In the genomic region with DNA sequence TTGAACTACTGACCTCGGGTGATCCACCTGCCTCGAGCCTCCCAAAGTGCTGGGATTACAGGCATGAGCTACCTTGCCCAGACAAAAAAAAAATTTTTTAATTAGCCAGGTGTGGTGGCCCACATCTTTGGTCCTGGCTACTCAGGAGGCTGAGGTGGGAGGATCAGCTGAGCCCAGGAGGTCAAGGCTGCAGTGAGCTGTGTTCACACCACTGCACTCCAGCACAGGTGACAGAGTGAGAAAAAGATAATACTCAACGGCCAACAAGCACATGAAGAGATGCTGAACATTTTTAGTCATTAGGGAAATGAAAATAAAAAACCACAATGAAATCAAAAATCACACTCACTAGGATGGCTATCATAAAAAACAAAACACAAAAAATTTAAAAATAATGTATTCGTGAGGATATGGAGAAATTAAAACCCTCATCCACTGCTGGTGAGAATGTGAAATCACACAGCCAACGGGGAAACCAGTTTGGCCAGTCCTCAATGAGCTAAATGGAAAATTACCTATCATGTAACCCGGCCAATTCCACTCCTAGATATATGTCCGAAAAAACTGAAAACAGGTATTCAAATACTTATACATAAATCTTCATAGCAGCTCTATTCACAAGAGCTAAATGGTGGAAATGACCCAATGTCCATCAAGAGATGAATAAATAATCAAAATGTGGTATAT, we compare ENCODE assay signal across 24 cellular contexts. TPM values are rescaled to one million over a fixed set of nuclear protein-coding genes. Genes with fewer than 3 reads are reported as not detected.
A peak's percentile ranks its signal among the peaks of the same experiment; 100 is the strongest.
DNase-seq lines count a peak whose midpoint lies in the region; ATAC-seq, FAIRE-seq and TF ChIP-seq lines count a peak whose summit lies in the region.
"Had no signal": no experiment of that assay in that cellular context is flagged by ENCODE, and none has a peak within 500 bp of the region (broad histone marks: within the 10 kb centered on the region; RNA-seq: fewer than 3 reads in every experiment).

No MANE protein-coding gene starts in this region.

- H3K79me2 ChIP-seq in astrocyte (ENCODE audit: insufficient read depth, low read length): peaks cover 93% of the 10 kb centered on the region

- H2AFZ ChIP-seq in astrocyte (ENCODE audit: low read depth, low read length): no peak overlapping the region

- DNase-seq in astrocyte (ENCODE audit: low read depth): no peak
- DNase-seq in mesothelial cell of epicardium (ENCODE audit: low spot score in 2 of 2, unreplicated experiment in 2 of 2): no peak
- no peak for DNase-seq in transverse colon
- no peak for DNase-seq in NCI-H1105 (lab: John Stamatoyannopoulos, UW)
- no peak for DNase-seq in CD8-positive, alpha-beta memory T cell
- no peak for DNase-seq in psoas muscle
- DNase-seq: activated CD4-positive, alpha-beta T cell treated with anti-CD3 and anti-CD28 coated beads, Interleukin-2, amount 50 U/mL, for 4 hours; anterior cingulate cortex; islet precursor cell; Kasumi-1; naive thymus-derived CD8-positive, alpha-beta T cell; NCI-H1417 treated with DMSO at 0.1 percent for 48 hours; NCI-H526 treated with DMSO at 0.1 percent for 48 hours; SHP77; stimulated activated CD8-positive, alpha-beta memory T cell treated with anti-CD3 and anti-CD28 coated beads, Interleukin-4, amount 100 ng/mL, for 48 hours; substantia nigra; WERI-Rb-1 had no signal

- no peak for TF ChIP-seq POLR2A in transverse colon (IDR thresholded peaks at IDR 0.05)

- H4K20me1 ChIP-seq in astrocyte (ENCODE audit: insufficient read depth, low read length): peaks cover 72% of the 10 kb centered on the region

- 82 to 84% methylated on average over 4 to 7 of the region's 7 CpGs for WGBS in transverse colon (ENCODE audit: low coverage in 1 of 2), 2 donors
- WGBS in psoas muscle, 3 donors: 83 to 92% (median 88%) methylated on average over 7 of the region's 7 CpGs

- 0 out of 2 replicates have a peak, but pooled peaks have one; percentile 8 for TF ChIP-seq RAD21 in Ishikawa (IDR thresholded peaks at IDR 0.05; ENCODE audit: low read depth)

- H3K4me2 ChIP-seq in astrocyte (ENCODE audit: low read length): no peak overlapping the region

- peaks cover 56% of the 10 kb centered on the region for H3K4me1 Mint-ChIP-seq in astrocyte (ENCODE audit: low read depth, unreplicated experiment)
- H3K4me1 Mint-ChIP-seq in mesothelial cell of epicardium: peaks cover 41% of the 10 kb centered on the region
- H3K4me1 Mint-ChIP-seq in CD8-positive, alpha-beta memory T cell: no peaks in the 10 kb centered on the region
- H3K4me1 Mint-ChIP-seq: memory B cell; naive thymus-derived CD8-positive, alpha-beta T cell had no signal

- TF ChIP-seq EP300 in Ishikawa (IDR thresholded peaks at IDR 0.05; ENCODE audit: borderline replicate concordance) (peak; percentile 44; the same call in 1 of the 2 replicates), transverse colon (IDR thresholded peaks at IDR 0.05; ENCODE audit: low read depth) (no peak)

- H3K27me3 ChIP-seq in astrocyte (ENCODE audit: insufficient read depth, low read length) (no peaks in the 10 kb centered on the region), transverse colon (no peaks in the 10 kb centered on the region), psoas muscle (ENCODE audit: insufficient read depth in 3 of 3, low read length in 2 of 3) (no peaks in the 10 kb centered on the region)
- no peaks in the 10 kb centered on the region for H3K27me3 ChIP-seq in CD8-positive, alpha-beta memory T cell (ENCODE audit: insufficient read depth, low read length, poor library complexity, severe bottlenecking)

- no peaks in the 10 kb centered on the region for H3K27me3 Mint-ChIP-seq in astrocyte (ENCODE audit: low read depth, unreplicated experiment)
- H3K27me3 Mint-ChIP-seq in mesothelial cell of epicardium (ENCODE audit: low read depth): no peaks in the 10 kb centered on the region
- peaks cover 0 to 3% of the 10 kb centered on the region in 2 donors for H3K27me3 Mint-ChIP-seq in CD8-positive, alpha-beta memory T cell
- H3K27me3 Mint-ChIP-seq: memory B cell; naive thymus-derived CD8-positive, alpha-beta T cell had no signal

- H3K4me1 ChIP-seq in astrocyte (ENCODE audit: insufficient read depth, low read length): no peaks in the 10 kb centered on the region
- peaks cover 0 to 22% (median 6%) of the 10 kb centered on the region in 4 donors for H3K4me1 ChIP-seq in transverse colon
- no peaks in the 10 kb centered on the region for H3K4me1 ChIP-seq in CD8-positive, alpha-beta memory T cell (ENCODE audit: insufficient read depth, low read length)
- peaks cover 24% of the 10 kb centered on the region for H3K4me1 ChIP-seq in psoas muscle
- H3K4me1 ChIP-seq: prostate gland had no signal

- H3K4me3 ChIP-seq in astrocyte (ENCODE audit: insufficient read depth, low read depth, low read length) (no peak overlapping the region), transverse colon (no peak overlapping the region), psoas muscle (no peak overlapping the region)
- H3K4me3 ChIP-seq in CD8-positive, alpha-beta memory T cell (ENCODE audit: low read length): no peak overlapping the region
- H3K4me3 ChIP-seq: prostate gland had no signal

- no peak for ATAC-seq in psoas muscle
- ATAC-seq: naive thymus-derived CD8-positive, alpha-beta T cell had no signal

- H3K27ac Mint-ChIP-seq in astrocyte (ENCODE audit: unreplicated experiment) (peak overlapping the region; percentile 7), mesothelial cell of epicardium (peak overlapping the region; percentile 80)
- H3K27ac Mint-ChIP-seq in CD8-positive, alpha-beta memory T cell: no peak overlapping the region
- H3K27ac Mint-ChIP-seq: memory B cell had no signal

- H3K27ac ChIP-seq in astrocyte (ENCODE audit: low read depth, low read length): no peak overlapping the region
- H3K27ac ChIP-seq in transverse colon: peak overlapping the region; percentile 37 to 61 (median 50)
- no peak overlapping the region for H3K27ac ChIP-seq in CD8-positive, alpha-beta memory T cell (ENCODE audit: low read depth, low read length)
- H3K27ac ChIP-seq in psoas muscle: no peak overlapping the region
- H3K27ac ChIP-seq: WERI-Rb-1 had no signal

- no peak overlapping the region for H3K9ac ChIP-seq in astrocyte (ENCODE audit: low read length)

- no peak for FAIRE-seq in astrocyte (lab: Jason Lieb, UNC)
- FAIRE-seq: GM18507, HTR-8/SVneo had no signal

- no peaks in the 10 kb centered on the region for H3K36me3 ChIP-seq in astrocyte (ENCODE audit: insufficient read depth, low read length)
- H3K36me3 ChIP-seq in transverse colon: no peaks in the 10 kb centered on the region
- H3K36me3 ChIP-seq in CD8-positive, alpha-beta memory T cell (ENCODE audit: insufficient read depth, low read length): no peaks in the 10 kb centered on the region
- H3K36me3 ChIP-seq in psoas muscle (ENCODE audit: insufficient read depth in 1 of 2, low read depth in 1 of 2): no peaks in the 10 kb centered on the region
- H3K36me3 ChIP-seq: prostate gland, WERI-Rb-1 had no signal

- H3K9me3 ChIP-seq in astrocyte (ENCODE audit: insufficient read depth, low read depth, low read length) (no peaks in the 10 kb centered on the region), transverse colon (no peaks in the 10 kb centered on the region), psoas muscle (no peaks in the 10 kb centered on the region)
- no peaks in the 10 kb centered on the region for H3K9me3 ChIP-seq in CD8-positive, alpha-beta memory T cell (ENCODE audit: low read length)
- H3K9me3 ChIP-seq: Caco-2, prostate gland had no signal

- H3K9me3 Mint-ChIP-seq in astrocyte (ENCODE audit: unreplicated experiment) (no peaks in the 10 kb centered on the region), mesothelial cell of epicardium (no peaks in the 10 kb centered on the region)
- H3K9me3 Mint-ChIP-seq in CD8-positive, alpha-beta memory T cell: no peaks in the 10 kb centered on the region
- H3K9me3 Mint-ChIP-seq: memory B cell had no signal

- CTCF ChIA-PET in CD8-positive, alpha-beta memory T cell (lab: Charles Lee): no interaction called here

- H3K4me3 Mint-ChIP-seq in astrocyte (ENCODE audit: unreplicated experiment): no peak overlapping the region
- no peak overlapping the region for H3K4me3 Mint-ChIP-seq in mesothelial cell of epicardium
- no peak overlapping the region for H3K4me3 Mint-ChIP-seq in CD8-positive, alpha-beta memory T cell
- H3K4me3 Mint-ChIP-seq: memory B cell; naive thymus-derived CD8-positive, alpha-beta T cell had no signal

- in situ Hi-C loops in transverse colon (cut with MboI; ENCODE audit: low pct_ligation_motif_present in 1 of 4, low pct_unique_long_range_greater_than_20kb in 1 of 4, low sequenced_read_pairs in 3 of 4): no loop called here

- intact Hi-C loops in transverse colon (cut with DNase I; ENCODE audit: low total_unique reads): no loop called here
- intact Hi-C loops in psoas muscle (cut with DNase I): loop anchor here in 1 of 2 donors (5.0 kb wide), 1 partner anchor 36 kb away; no protein-coding TSS in a partner anchor

- POLR2A ChIA-PET in CD8-positive, alpha-beta memory T cell (lab: Charles Lee): no interaction called here

- H3K36me3 Mint-ChIP-seq in astrocyte (ENCODE audit: low read depth, unreplicated experiment): peaks cover 6% of the 10 kb centered on the region
- H3K36me3 Mint-ChIP-seq in mesothelial cell of epicardium: peaks cover 12% of the 10 kb centered on the region
- H3K36me3 Mint-ChIP-seq in CD8-positive, alpha-beta memory T cell: no peaks in the 10 kb centered on the region
- H3K36me3 Mint-ChIP-seq: naive thymus-derived CD8-positive, alpha-beta T cell had no signal

- TF ChIP-seq CTCF in astrocyte (IDR thresholded peaks at IDR 0.05; ENCODE audit: insufficient read depth, low read depth, low read length) (no peak), mesothelial cell of epicardium (IDR thresholded peaks at IDR 0.05; ENCODE audit: unreplicated experiment) (no peak), transverse colon (IDR thresholded peaks at IDR 0.05) (no peak), psoas muscle (IDR thresholded peaks at IDR 0.05) (no peak)

TF ChIP-seq in Ishikawa, 13 proteins besides CTCF, POLR2A, EP300 and RAD21:
- peak; percentile 72 for TF ChIP-seq NFIC (IDR thresholded peaks at IDR 0.05)
- TF ChIP-seq FOXM1 (IDR thresholded peaks at IDR 0.05; ENCODE audit: borderline replicate concordance, low read depth): no peak
- TF ChIP-seq TCF12 (IDR thresholded peaks at IDR 0.05; ENCODE audit: low read depth): 0 out of 2 replicates have a peak, but pooled peaks have one; percentile 38
- TF ChIP-seq YY1 (IDR thresholded peaks at IDR 0.05; ENCODE audit: low read depth): no peak
- TF ChIP-seq TEAD4 (IDR thresholded peaks at IDR 0.05): peak; percentile 62

RNA-seq across cellular contexts. Expression of gene ENAH, which starts 41.2 kb away (rescaled TPM):
- total RNA-seq in astrocyte: 749 and 829 TPM in 2 replicates
- total RNA-seq in mesothelial cell of epicardium: 137 to 144 TPM (median 140 TPM) in 3 replicates
- total RNA-seq in transverse colon: 100 to 1,000 TPM in 1 of 4 donors, 10 to 100 TPM in 3; 14.7 to 140 (median 33.9) TPM
- total RNA-seq in CD8-positive, alpha-beta memory T cell: under 1 TPM; 0.53 TPM
- not detected for polyA plus RNA-seq in CD8-positive, alpha-beta memory T cell
- 100 to 1,000 TPM; 119 to 262 (median 177) TPM for total RNA-seq in psoas muscle
- polyA plus RNA-seq in psoas muscle: 10 to 100 TPM; 17.1 to 76.4 (median 38.8) TPM
- total RNA-seq: T-helper 1 cell treated with Interleukin-12 subunit alpha and Interleukin-12 subunit beta and Interleukin-4 antibody, amounts not matched to agents 30 ng/mL and 1 ng/mL, for 36 hours had no signal

Comparison
In these comparisons a context has a peak if more than half of its experiments do, and no peak if none do; other contexts are left out.
1. H3K27ac ChIP-seq: peak in transverse colon (4 of 4); none in astrocyte (single experiment), CD8-positive, alpha-beta memory T cell (single experiment) and psoas muscle (single experiment).
2. H3K27ac Mint-ChIP-seq: peak in astrocyte (single experiment) and mesothelial cell of epicardium (single experiment); none in CD8-positive, alpha-beta memory T cell (0 of 8).
3. RNA of gene ENAH, which starts 41.2 kb away (total RNA-seq): 749 to 829 TPM in astrocyte, 119 to 262 TPM in psoas muscle, 137 to 144 TPM in mesothelial cell of epicardium and 14.7 to 140 TPM in transverse colon; 0.53 TPM in CD8-positive, alpha-beta memory T cell; every median in the first group is over 10 times any median in the second.